In the genomic region with DNA sequence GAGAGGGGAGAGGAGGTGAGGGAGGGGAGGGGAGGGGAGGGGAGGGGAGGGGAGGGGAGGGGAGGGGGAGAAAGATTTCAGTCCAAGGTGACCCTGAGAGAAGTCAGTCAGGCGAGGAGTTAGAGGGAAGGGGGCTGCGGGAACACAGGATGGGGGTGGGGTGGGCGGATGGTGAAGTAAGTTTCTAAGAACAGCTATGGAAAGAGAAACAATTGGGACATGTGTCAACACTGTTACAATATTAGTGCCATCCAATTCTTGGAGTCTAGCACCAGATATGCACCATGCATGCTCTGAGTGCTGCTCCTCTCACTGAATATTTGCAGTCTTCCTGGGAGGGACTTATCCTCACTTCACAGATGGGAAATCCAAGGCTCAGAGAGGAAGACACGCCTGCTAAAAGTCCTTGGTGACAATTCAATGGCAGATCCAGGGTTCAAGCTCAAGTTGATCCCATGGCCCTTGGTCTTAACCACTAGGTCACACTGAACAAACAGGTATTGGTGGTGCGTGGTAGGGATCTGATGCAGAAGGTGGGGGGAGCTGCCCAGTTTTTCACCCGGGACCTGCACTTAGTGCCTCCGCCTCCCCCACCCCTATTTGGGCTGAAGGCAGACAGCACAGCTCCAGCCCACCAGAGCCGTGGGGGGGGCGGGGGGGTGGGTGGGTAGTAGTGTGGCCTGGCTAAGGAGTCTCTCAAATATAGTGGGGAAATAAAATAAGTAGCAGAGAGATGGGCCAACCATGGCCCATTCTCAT, we compare ENCODE assay signal across 1 cellular context.
TF ChIP-seq lines count a peak whose summit lies in the region.

No MANE protein-coding gene starts in this region.

TF ChIP-seq in A549, 52 proteins besides CTCF, POLR2A, EP300 and RAD21:
- TF ChIP-seq ESRRA (IDR thresholded peaks at IDR 0.05; ENCODE audit: borderline replicate concordance, low read length) (no peak), SMC3 (IDR thresholded peaks at IDR 0.05) (no peak), MAZ (IDR thresholded peaks at IDR 0.05; ENCODE audit: borderline replicate concordance, low read depth, low read length) (no peak), BCL3 (IDR thresholded peaks at IDR 0.05) (no peak), HOXA7 (CRISPR knock-in tag; IDR thresholded peaks at IDR 0.05) (no peak), RFX5 (IDR thresholded peaks at IDR 0.05) (no peak), CBX2 (IDR thresholded peaks at IDR 0.05; ENCODE audit: borderline replicate concordance, low read depth) (no peak), CBX8 (IDR thresholded peaks at IDR 0.05) (no peak)
- TF ChIP-seq, protein P1, sequence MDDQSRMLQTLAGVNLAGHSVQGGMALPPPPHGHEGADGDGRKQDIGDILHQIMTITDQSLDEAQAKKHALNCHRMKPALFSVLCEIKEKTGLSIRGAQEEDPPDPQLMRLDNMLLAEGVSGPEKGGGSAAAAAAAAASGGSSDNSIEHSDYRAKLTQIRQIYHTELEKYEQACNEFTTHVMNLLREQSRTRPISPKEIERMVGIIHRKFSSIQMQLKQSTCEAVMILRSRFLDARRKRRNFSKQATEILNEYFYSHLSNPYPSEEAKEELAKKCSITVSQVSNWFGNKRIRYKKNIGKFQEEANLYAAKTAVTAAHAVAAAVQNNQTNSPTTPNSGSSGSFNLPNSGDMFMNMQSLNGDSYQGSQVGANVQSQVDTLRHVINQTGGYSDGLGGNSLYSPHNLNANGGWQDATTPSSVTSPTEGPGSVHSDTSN (IDR thresholded peaks at IDR 0.05): no peak
